In genomic region chr6:117483645-117484016, GRCh38 we compare ENCODE assay signal across 8 cellular contexts. TPM values are rescaled to one million over a fixed set of nuclear protein-coding genes. Genes with fewer than 3 reads are reported as not detected.
DNase-seq lines count a peak whose midpoint lies in the region; ATAC-seq, FAIRE-seq and TF ChIP-seq lines count a peak whose summit lies in the region.

No MANE protein-coding gene starts in this region.

- peak overlapping the region; percentile 88 for H3K9ac ChIP-seq in HepG2 (ENCODE audit: insufficient read depth, low read depth, low read length)

- no peaks in the 10 kb centered on the region for H4K20me1 ChIP-seq in HepG2 (ENCODE audit: insufficient read depth, low read length)

- TF ChIP-seq EP300 in HepG2 (IDR thresholded peaks at IDR 0.05; ENCODE audit: low read depth in 2 of 2, low read length in 2 of 2) (no peak), HepG2 (CRISPR knock-in tag; IDR thresholded peaks at IDR 0.05; ENCODE audit: borderline replicate concordance) (no peak), transverse colon (IDR thresholded peaks at IDR 0.05; ENCODE audit: low read depth) (no peak)

- in situ Hi-C loops in brain microvascular endothelial cell (cut with HindIII; ENCODE audit: low pct_ligation_motif_present, low sequenced_read_pairs): no loop called here
- in situ Hi-C loops in HepG2 (cut with HindIII; ENCODE audit: extremely low pct_ligation_motif_present, low pct_unique_long_range_greater_than_20kb): loop anchor here (5.0 kb wide), 1 partner anchor 64 kb away; no protein-coding TSS in a partner anchor
- in situ Hi-C loops in transverse colon (cut with MboI; ENCODE audit: low pct_ligation_motif_present in 1 of 4, low pct_unique_long_range_greater_than_20kb in 1 of 4, low sequenced_read_pairs in 3 of 4): no loop called here

- H3K27me3 ChIP-seq in brain microvascular endothelial cell (replicated peaks) (no peaks in the 10 kb centered on the region), HepG2 (ENCODE audit: control insufficient read depth in 1 of 2, insufficient read depth in 2 of 2, low read length in 2 of 2) (no peaks in the 10 kb centered on the region; a peak in 1 of 5 replicates), transverse colon (no peaks in the 10 kb centered on the region)

- H3K9me3 ChIP-seq in HepG2 (ENCODE audit: low read length) (no peaks in the 10 kb centered on the region), transverse colon (no peaks in the 10 kb centered on the region)

- TF ChIP-seq POLR2A in H54 (IDR thresholded peaks at IDR 0.05; ENCODE audit: low read depth, low read length): no peak
- no peak for TF ChIP-seq POLR2A in HepG2 (IDR thresholded peaks at IDR 0.05; ENCODE audit: insufficient read depth in 1 of 2, low read depth in 2 of 2, low read length in 2 of 2)
- no peak for TF ChIP-seq POLR2A in transverse colon (IDR thresholded peaks at IDR 0.05)

- H3K79me2 ChIP-seq in HepG2 (ENCODE audit: insufficient read depth, low read length): peaks cover 53% of the 10 kb centered on the region

- no peaks in the 10 kb centered on the region for H3K36me3 ChIP-seq in brain microvascular endothelial cell (replicated peaks)
- H3K36me3 ChIP-seq in HepG2 (replicated peaks in 1 of 2; ENCODE audit: control insufficient read depth in 1 of 2, insufficient read depth in 2 of 2, low read length in 2 of 2): peaks cover 4 to 14% of the 10 kb centered on the region in 2 experiments; a peak in 2 of 5 replicates
- no peaks in the 10 kb centered on the region for H3K36me3 ChIP-seq in transverse colon

- no TSS peak for BruUV-seq in HepG2 (replicated peaks; lab: Mats Ljungman, UMichigan)

- 0% methylated on average over 7 of the region's 7 CpGs for WGBS in HepG2 (ENCODE audit: low lambda C conversion rate)
- 0 to 2% methylated on average over 7 of the region's 7 CpGs for WGBS in transverse colon (ENCODE audit: low coverage in 1 of 2), 2 donors

- CTCF ChIA-PET in HepG2 (lab: Yijun Ruan, JAX; ENCODE audit: low intra/inter-chr PET ratio, low total read pairs): no interaction called here

- no peak for TF ChIP-seq RAD21 in HepG2 (CRISPR knock-in tag; IDR thresholded peaks at IDR 0.05)

- POLR2A ChIA-PET in HepG2 (lab: Yijun Ruan, JAX): interaction anchor here (0.8 to 6.4 kb wide), 12 partner anchors 8 to 118 kb away, joined by 3 to 64 read pairs (median 7); partner anchors contain the start of gene GOPC

- H2AFZ ChIP-seq in HepG2 (ENCODE audit: low read length): peak overlapping the region; percentile 44

- H3K27ac ChIP-seq in brain microvascular endothelial cell (no peak overlapping the region), HepG2 (ENCODE audit: extremely low read length, insufficient read depth, low read length) (peak overlapping the region; percentile 91), transverse colon (peak overlapping the region; percentile 88 to 95 (median 92))

- FAIRE-seq in H54 (lab: Jason Lieb, UNC): no peak
- no peak for FAIRE-seq in HepG2 (lab: Jason Lieb, UNC)

- TF ChIP-seq CTCF in brain microvascular endothelial cell (IDR thresholded peaks at IDR 0.05; ENCODE audit: low read depth, low read length, missing control alignments) (no peak), HepG2 (CRISPR knock-in tag; IDR thresholded peaks at IDR 0.05) (no peak), transverse colon (IDR thresholded peaks at IDR 0.05) (no peak)

- H3K4me3 ChIP-seq in brain microvascular endothelial cell (ENCODE audit: low read depth, low read length): peak overlapping the region; percentile 91
- H3K4me3 ChIP-seq in HepG2 (replicated peaks in 1 of 3; ENCODE audit: insufficient read depth in 1 of 3, low read depth in 2 of 3, low read length in 3 of 3): peak overlapping the region; percentile 86 to 92 (median 91)
- peak overlapping the region; percentile 67 to 97 (median 74) for H3K4me3 ChIP-seq in transverse colon

- ATAC-seq in HepG2 (peak; percentile 15), GM21576 (IDR thresholded peaks at IDR 0.05; ENCODE audit: unreplicated experiment) (no peak)

- H3K4me1 ChIP-seq in HepG2 (ENCODE audit: insufficient read depth, low read length) (peaks cover 70% of the 10 kb centered on the region), transverse colon (peaks cover 7 to 29% (median 20%) of the 10 kb centered on the region in 4 donors)

- H3K4me2 ChIP-seq in HepG2 (ENCODE audit: low read depth, low read length): peak overlapping the region; percentile 99

- DNase-seq in DMS 273 (lab: John Stamatoyannopoulos, UW; ENCODE audit: unreplicated experiment) (peak; percentile 65), H54 (ENCODE audit: insufficient read length, low spot score) (peak; percentile 19), NCI-H748 (lab: John Stamatoyannopoulos, UW; ENCODE audit: unreplicated experiment) (peak; percentile 54), brain microvascular endothelial cell (no peak), HepG2 (ENCODE audit: low spot score) (peak; percentile 44), transverse colon (peak; percentile 12), NCI-H128 (lab: John Stamatoyannopoulos, UW; ENCODE audit: unreplicated experiment) (no peak)

- intact Hi-C loops in HepG2 (cut with micrococcal nuclease; ENCODE audit: unreplicated experiment): loop anchor here (10.0 kb wide), 1 partner anchor 1229 kb away; the partner anchor contains the start of gene TSPYL4
- intact Hi-C loops in transverse colon (cut with DNase I; ENCODE audit: low total_unique reads): no loop called here

TF ChIP-seq in HepG2, 621 proteins besides CTCF, POLR2A, EP300 and RAD21 (continues in another document):
- TF ChIP-seq SP4 (CRISPR knock-in tag; IDR thresholded peaks at IDR 0.05) (no peak), ZNF614 (CRISPR knock-in tag; IDR thresholded peaks at IDR 0.05; ENCODE audit: borderline replicate concordance) (no peak), ARHGAP35 (CRISPR knock-in tag; IDR thresholded peaks at IDR 0.05; ENCODE audit: borderline replicate concordance) (no peak), IKZF5 (CRISPR knock-in tag; IDR thresholded peaks at IDR 0.05) (0 out of 2 replicates have a peak, but pooled peaks have one; percentile 7)

RNA-seq across cellular contexts. Expression of gene DCBLD1, which starts 1.2 kb away (rescaled TPM):
- total RNA-seq in HepG2 (2016; rRNA removed; fragmentation: Illumina TruSeq; extraction: Trizol) (26.0 and 41.5 TPM in 2 replicates), transverse colon (10 to 100 TPM in 2 of 4 donors, 1 to 10 TPM in 2; 2.2 to 19.4 (median 10.7) TPM)
- 23.2 and 25.3 TPM in 2 replicates for total RNA-seq in HepG2 (2016; cell fraction: cytosol; rRNA removed; fragmentation: Illumina TruSeq; extraction: Trizol; ENCODE audit: low read depth)
- 20.4 and 37.6 TPM in 2 replicates for total RNA-seq in HepG2 (2016; cell fraction: insoluble cytoplasmic fraction; rRNA removed; fragmentation: Illumina TruSeq; extraction: Trizol)
- total RNA-seq in HepG2 (2016; cell fraction: membrane; rRNA removed; fragmentation: Illumina TruSeq; extraction: Trizol): 25.3 and 27.7 TPM in 2 replicates
- 42.3 and 54.4 TPM in 2 replicates for total RNA-seq in HepG2 (2016; cell fraction: nucleus; rRNA removed; fragmentation: Illumina TruSeq; extraction: Trizol)
- 17.5 and 23.2 TPM in 2 replicates for polyA plus RNA-seq in HepG2 (2011; rRNA removed)
- polyA plus RNA-seq in HepG2 (2011; cell fraction: cytosol; rRNA removed): 15.5 and 17.2 TPM in 2 replicates
- polyA plus RNA-seq in HepG2 (2011; cell fraction: nucleus; rRNA removed): 27.8 and 35.0 TPM in 2 replicates
- 16.7 and 19.0 TPM in 2 replicates for polyA plus RNA-seq in HepG2 (2012)
- polyA plus RNA-seq in HepG2 (2016; cell fraction: cytosol; fragmentation: Illumina TruSeq; extraction: Trizol; ENCODE audit: low read depth): 6.6 TPM in 2 replicates
- polyA plus RNA-seq in HepG2 (2016; cell fraction: insoluble cytoplasmic fraction; fragmentation: Illumina TruSeq; extraction: Trizol; ENCODE audit: low read depth): 17.6 TPM in 2 replicates
- polyA plus RNA-seq in HepG2 (2016; cell fraction: membrane; fragmentation: Illumina TruSeq; extraction: Trizol; ENCODE audit: low read depth): 12.8 and 13.8 TPM in 2 replicates
- 82.1 and 89.2 TPM in 2 replicates for polyA plus RNA-seq in HepG2 (2016; cell fraction: nucleus; fragmentation: Illumina TruSeq; extraction: Trizol; ENCODE audit: insufficient read depth, low read depth)
- 3.6 and 20.0 TPM in 2 replicates for polyA minus RNA-seq in HepG2 (2011; rRNA and poly(A)+ RNA removed; ENCODE audit: low replicate concordance)
- 18.9 and 22.3 TPM in 2 replicates for polyA minus RNA-seq in HepG2 (2011; cell fraction: cytosol; rRNA and poly(A)+ RNA removed)
- 44.4 and 61.2 TPM in 2 replicates for polyA minus RNA-seq in HepG2 (2011; cell fraction: nucleus; rRNA and poly(A)+ RNA removed)

RNA-seq across cellular contexts. Expression of gene ROS1, which starts 57.9 kb away (rescaled TPM):
- not detected in 2 replicates for total RNA-seq in HepG2 (2016; rRNA removed; fragmentation: Illumina TruSeq; extraction: Trizol)
- total RNA-seq in HepG2 (2016; cell fraction: cytosol; rRNA removed; fragmentation: Illumina TruSeq; extraction: Trizol; ENCODE audit: low read depth): not detected in 2 replicates
- total RNA-seq in HepG2 (2016; cell fraction: insoluble cytoplasmic fraction; rRNA removed; fragmentation: Illumina TruSeq; extraction: Trizol): 0.02 TPM in 1 of 2 replicates, not detected in the other
- not detected in 2 replicates for total RNA-seq in HepG2 (2016; cell fraction: membrane; rRNA removed; fragmentation: Illumina TruSeq; extraction: Trizol)
- not detected in 2 replicates for total RNA-seq in HepG2 (2016; cell fraction: nucleus; rRNA removed; fragmentation: Illumina TruSeq; extraction: Trizol)
- not detected in 2 replicates for polyA plus RNA-seq in HepG2 (2011; rRNA removed)
- not detected in 2 replicates for polyA plus RNA-seq in HepG2 (2011; cell fraction: cytosol; rRNA removed)
- polyA plus RNA-seq in HepG2 (2011; cell fraction: nucleus; rRNA removed): 0.02 TPM in 1 of 2 replicates, not detected in the other
- polyA plus RNA-seq in HepG2 (2012): not detected in 2 replicates
- polyA plus RNA-seq in HepG2 (2016; cell fraction: cytosol; fragmentation: Illumina TruSeq; extraction: Trizol; ENCODE audit: low read depth): not detected in 2 replicates
- polyA plus RNA-seq in HepG2 (2016; cell fraction: insoluble cytoplasmic fraction; fragmentation: Illumina TruSeq; extraction: Trizol; ENCODE audit: low read depth): not detected in 2 replicates
- not detected in 2 replicates for polyA plus RNA-seq in HepG2 (2016; cell fraction: membrane; fragmentation: Illumina TruSeq; extraction: Trizol; ENCODE audit: low read depth)
- polyA plus RNA-seq in HepG2 (2016; cell fraction: nucleus; fragmentation: Illumina TruSeq; extraction: Trizol; ENCODE audit: insufficient read depth, low read depth): not detected in 2 replicates
- polyA minus RNA-seq in HepG2 (2011; rRNA and poly(A)+ RNA removed; ENCODE audit: low replicate concordance): not detected in 2 replicates
- polyA minus RNA-seq in HepG2 (2011; cell fraction: cytosol; rRNA and poly(A)+ RNA removed): not detected in 2 replicates
- polyA minus RNA-seq in HepG2 (2011; cell fraction: nucleus; rRNA and poly(A)+ RNA removed): under 0.01 TPM in 1 of 2 replicates, not detected in the other
- 1 to 10 TPM in 2 of 4 donors, under 1 TPM in 1, not detected in 1; 0.80 to 4.1 (median 2.5) TPM for total RNA-seq in transverse colon

Comparison
In these comparisons a context has a peak if more than half of its experiments do, and no peak if none do; other contexts are left out.
1. DNase-seq: peak in DMS 273 (single experiment), H54 (single experiment), NCI-H748 (single experiment), HepG2 (single experiment) and transverse colon (single experiment); none in brain microvascular endothelial cell (single experiment) and NCI-H128 (single experiment).
2. Peak in every context shown above with its lines, with median percentiles within 50 percentile points of each other: H3K4me3 ChIP-seq.